Comparison of ENCODE assay signal across 12 cellular contexts in genomic region chr22:30445438-30445936, GRCh38. TPM values are rescaled to one million over a fixed set of nuclear protein-coding genes. Genes with fewer than 3 reads are reported as not detected.
DNase-seq lines count a peak whose midpoint lies in the region; ATAC-seq and TF ChIP-seq lines count a peak whose summit lies in the region.
"Had no signal": no experiment of that assay in that cellular context is flagged by ENCODE, and none has a peak within 500 bp of the region (broad histone marks: within the 10 kb centered on the region; RNA-seq: fewer than 3 reads in every experiment).

No MANE protein-coding gene starts in this region.

- H3K9me3 Mint-ChIP-seq in activated CD4-positive, alpha-beta T cell treated with anti-CD3 and anti-CD28 coated beads for 36 hours (ENCODE audit: low read depth): peaks cover 2% of the 10 kb centered on the region
- H3K9me3 Mint-ChIP-seq in activated CD4-positive, alpha-beta T cell treated with anti-CD3 and anti-CD28 coated beads, Interleukin-2, amount 10 ng/mL, durations not matched to agents 7 days and 5 days: peaks cover 6% of the 10 kb centered on the region
- H3K9me3 Mint-ChIP-seq in stimulated activated effector memory CD8-positive, alpha-beta T cell treated with anti-CD3 and anti-CD28 coated beads, Interleukin-12 subunit alpha, Interleukin-12 subunit beta, amount 100 ng/mL, for 72 hours: no peaks in the 10 kb centered on the region

- no peaks in the 10 kb centered on the region for H3K9me3 ChIP-seq in RWPE2 (ENCODE audit: severe bottlenecking)
- no peaks in the 10 kb centered on the region for H3K9me3 ChIP-seq in heart right ventricle
- no peaks in the 10 kb centered on the region for H3K9me3 ChIP-seq in tibial nerve
- H3K9me3 ChIP-seq: suprapubic skin had no signal

- H3K4me1 ChIP-seq in RWPE2 (ENCODE audit: insufficient read depth, poor library complexity, severe bottlenecking) (no peaks in the 10 kb centered on the region), heart right ventricle (peaks cover 0 to 10% (median 0%) of the 10 kb centered on the region in 9 donors), tibial nerve (peaks cover 0 to 9% (median 0%) of the 10 kb centered on the region in 4 donors)

- 45 to 55% methylated on average over 5 of the region's 5 CpGs for WGBS in heart right ventricle, 2 donors
- WGBS in tibial nerve, 2 donors: 48 to 52% methylated on average over 5 of the region's 5 CpGs

- peak; percentile 63 for TF ChIP-seq CTCF in RWPE2 (IDR thresholded peaks at IDR 0.05; ENCODE audit: poor library complexity, severe bottlenecking)
- TF ChIP-seq CTCF in fibroblast of mammary gland (conservative IDR thresholded peaks at IDR 0.05; ENCODE audit: control insufficient read depth, insufficient read depth, low read depth, low read length): no peak
- TF ChIP-seq CTCF in heart right ventricle (IDR thresholded peaks at IDR 0.05): peak in 2 of 9 donors; percentile 2 to 5
- no peak for TF ChIP-seq CTCF in tibial nerve (IDR thresholded peaks at IDR 0.05)

- H3K27me3 ChIP-seq in RWPE2 (ENCODE audit: insufficient read depth, poor library complexity, severe bottlenecking) (no peaks in the 10 kb centered on the region), heart right ventricle (peaks cover 0 to 59% (median 14%) of the 10 kb centered on the region in 7 donors), tibial nerve (no peaks in the 10 kb centered on the region)
- H3K27me3 ChIP-seq: suprapubic skin had no signal

- no peak for DNase-seq in activated CD4-positive, alpha-beta T cell treated with anti-CD3 and anti-CD28 coated beads for 36 hours
- DNase-seq in activated CD4-positive, alpha-beta T cell treated with anti-CD3 and anti-CD28 coated beads, Interleukin-2, amount 10 ng/mL, durations not matched to agents 7 days and 5 days: no peak
- DNase-seq in RWPE2 (ENCODE audit: low spot score): no peak
- peak; percentile 59 for DNase-seq in fibroblast of mammary gland (ENCODE audit: low read depth)
- no peak for DNase-seq in stimulated activated effector memory CD8-positive, alpha-beta T cell treated with anti-CD3 and anti-CD28 coated beads, Interleukin-12 subunit alpha, Interleukin-12 subunit beta, amount 100 ng/mL, for 72 hours (ENCODE audit: low spot score in 2 of 2)
- DNase-seq in heart right ventricle: no peak
- DNase-seq in stimulated activated CD4-positive, alpha-beta T cell treated with anti-CD3 and anti-CD28 coated beads, Interleukin-2, amount 100 ng/mL, for 24 hours: no peak
- DNase-seq in tibial nerve (ENCODE audit: low spot score in 2 of 2): no peak
- DNase-seq: 8988T had no signal

- H3K4me3 Mint-ChIP-seq in activated CD4-positive, alpha-beta T cell treated with anti-CD3 and anti-CD28 coated beads for 36 hours: no peak overlapping the region
- no peak overlapping the region for H3K4me3 Mint-ChIP-seq in activated CD4-positive, alpha-beta T cell treated with anti-CD3 and anti-CD28 coated beads, Interleukin-2, amount 10 ng/mL, durations not matched to agents 7 days and 5 days
- no peak overlapping the region for H3K4me3 Mint-ChIP-seq in stimulated activated effector memory CD8-positive, alpha-beta T cell treated with anti-CD3 and anti-CD28 coated beads, Interleukin-12 subunit alpha, Interleukin-12 subunit beta, amount 100 ng/mL, for 72 hours
- H3K4me3 Mint-ChIP-seq: activated CD4-positive, alpha-beta T cell treated with anti-CD3 and anti-CD28 coated beads, Interleukin-2, amount 10 ng/mL, durations not matched to agents 24 days and 14 days had no signal

- no peak for TF ChIP-seq EP300 in tibial nerve (IDR thresholded peaks at IDR 0.05)

- no peaks in the 10 kb centered on the region for H3K36me3 Mint-ChIP-seq in activated CD4-positive, alpha-beta T cell treated with anti-CD3 and anti-CD28 coated beads for 36 hours (ENCODE audit: low read depth)
- no peaks in the 10 kb centered on the region for H3K36me3 Mint-ChIP-seq in activated CD4-positive, alpha-beta T cell treated with anti-CD3 and anti-CD28 coated beads, Interleukin-2, amount 10 ng/mL, durations not matched to agents 7 days and 5 days (ENCODE audit: low read depth)
- peaks cover 10% of the 10 kb centered on the region for H3K36me3 Mint-ChIP-seq in stimulated activated effector memory CD8-positive, alpha-beta T cell treated with anti-CD3 and anti-CD28 coated beads, Interleukin-12 subunit alpha, Interleukin-12 subunit beta, amount 100 ng/mL, for 72 hours

- H3K4me1 Mint-ChIP-seq in activated CD4-positive, alpha-beta T cell treated with anti-CD3 and anti-CD28 coated beads for 36 hours: peaks cover 16% of the 10 kb centered on the region
- H3K4me1 Mint-ChIP-seq in activated CD4-positive, alpha-beta T cell treated with anti-CD3 and anti-CD28 coated beads, Interleukin-2, amount 10 ng/mL, durations not matched to agents 7 days and 5 days: peaks cover 26% of the 10 kb centered on the region
- peaks cover 29% of the 10 kb centered on the region for H3K4me1 Mint-ChIP-seq in stimulated activated effector memory CD8-positive, alpha-beta T cell treated with anti-CD3 and anti-CD28 coated beads, Interleukin-12 subunit alpha, Interleukin-12 subunit beta, amount 100 ng/mL, for 72 hours

- POLR2A ChIA-PET in activated CD4-positive, alpha-beta T cell treated with anti-CD3 and anti-CD28 coated beads for 36 hours (lab: Charles Lee): no interaction called here
- POLR2A ChIA-PET in activated CD4-positive, alpha-beta T cell treated with anti-CD3 and anti-CD28 coated beads, Interleukin-2, amount 10 ng/mL, durations not matched to agents 7 days and 5 days (lab: Charles Lee): no interaction called here

- CTCF ChIA-PET in activated CD4-positive, alpha-beta T cell treated with anti-CD3 and anti-CD28 coated beads for 36 hours (lab: Charles Lee): interaction anchor here (0.6 to 3.5 kb wide), 11 partner anchors 9 to 165 kb away, joined by 3 to 21 read pairs (median 5); partner anchors contain the start of genes CASTOR1 and MTFP1
- CTCF ChIA-PET in activated CD4-positive, alpha-beta T cell treated with anti-CD3 and anti-CD28 coated beads, Interleukin-2, amount 10 ng/mL, durations not matched to agents 7 days and 5 days (lab: Charles Lee): interaction anchor here (1.0 to 2.9 kb wide), 8 partner anchors 8 to 58 kb away, joined by 3 to 17 read pairs (median 4); partner anchors contain the start of gene RNF215

- H3K27ac ChIP-seq in RWPE2 (ENCODE audit: poor library complexity, severe bottlenecking) (no peak overlapping the region), heart right ventricle (no peak overlapping the region), tibial nerve (no peak overlapping the region)
- H3K27ac ChIP-seq: suprapubic skin had no signal

- H3K27me3 Mint-ChIP-seq in activated CD4-positive, alpha-beta T cell treated with anti-CD3 and anti-CD28 coated beads for 36 hours: peaks cover 14% of the 10 kb centered on the region
- H3K27me3 Mint-ChIP-seq in activated CD4-positive, alpha-beta T cell treated with anti-CD3 and anti-CD28 coated beads, Interleukin-2, amount 10 ng/mL, durations not matched to agents 7 days and 5 days: peaks cover 20% of the 10 kb centered on the region

- ATAC-seq in activated CD4-positive, alpha-beta T cell treated with anti-CD3 and anti-CD28 coated beads for 36 hours: peak; percentile 6
- ATAC-seq in RWPE2 (ENCODE audit: low read depth) (peak; percentile 35; the same call in 1 of the 3 replicates), heart right ventricle (no peak)
- peak; percentile 38 for ATAC-seq in stimulated activated effector memory CD8-positive, alpha-beta T cell treated with anti-CD3 and anti-CD28 coated beads, Interleukin-12 subunit alpha, Interleukin-12 subunit beta, amount 100 ng/mL, for 72 hours

- H3K4me3 ChIP-seq in RWPE2 (ENCODE audit: severe bottlenecking) (no peak overlapping the region), fibroblast of mammary gland (ENCODE audit: control insufficient read depth, low read depth, low read length) (no peak overlapping the region), heart right ventricle (no peak overlapping the region), tibial nerve (no peak overlapping the region)
- H3K4me3 ChIP-seq: suprapubic skin had no signal

- intact Hi-C loops in activated CD4-positive, alpha-beta T cell treated with anti-CD3 and anti-CD28 coated beads for 36 hours (cut with DNase I, micrococcal nuclease): loop anchor here (1.0 kb wide), 1 partner anchor 40 kb away; no protein-coding TSS in a partner anchor
- intact Hi-C loops in heart right ventricle (cut with DNase I): loop anchor here in 2 of 10 donors (5.0 kb wide), 1 partner anchor 42 kb away; no protein-coding TSS in a partner anchor

- H3K36me3 ChIP-seq in RWPE2 (ENCODE audit: low read depth) (no peaks in the 10 kb centered on the region), heart right ventricle (no peaks in the 10 kb centered on the region), tibial nerve (no peaks in the 10 kb centered on the region)
- H3K36me3 ChIP-seq: suprapubic skin had no signal

- no peak for TF ChIP-seq POLR2A in tibial nerve (IDR thresholded peaks at IDR 0.05)

- no peak overlapping the region for H3K27ac Mint-ChIP-seq in activated CD4-positive, alpha-beta T cell treated with anti-CD3 and anti-CD28 coated beads for 36 hours
- no peak overlapping the region for H3K27ac Mint-ChIP-seq in activated CD4-positive, alpha-beta T cell treated with anti-CD3 and anti-CD28 coated beads, Interleukin-2, amount 10 ng/mL, durations not matched to agents 7 days and 5 days
- H3K27ac Mint-ChIP-seq in stimulated activated effector memory CD8-positive, alpha-beta T cell treated with anti-CD3 and anti-CD28 coated beads, Interleukin-12 subunit alpha, Interleukin-12 subunit beta, amount 100 ng/mL, for 72 hours: no peak overlapping the region
- H3K27ac Mint-ChIP-seq: activated CD4-positive, alpha-beta T cell treated with anti-CD3 and anti-CD28 coated beads, Interleukin-2, amount 10 ng/mL, durations not matched to agents 24 days and 14 days had no signal

RNA-seq across cellular contexts. Expression of gene MTFP1, which starts 19.9 kb away (rescaled TPM):
- total RNA-seq in activated CD4-positive, alpha-beta T cell treated with anti-CD3 and anti-CD28 coated beads for 36 hours: 10 to 100 TPM; 47.0 to 54.6 TPM
- total RNA-seq in activated CD4-positive, alpha-beta T cell treated with anti-CD3 and anti-CD28 coated beads, Interleukin-2, amount 10 ng/mL, durations not matched to agents 7 days and 5 days: 10 to 100 TPM; 34.5 to 40.0 TPM
- total RNA-seq in heart right ventricle (10 to 100 TPM in 7 of 10 donors, 1 to 10 TPM in 3; 5.9 to 31.0 (median 13.2) TPM), tibial nerve (10 to 100 TPM in 2 of 4 donors, 1 to 10 TPM in 2; 2.2 to 12.7 (median 7.3) TPM)
- polyA plus RNA-seq in heart right ventricle: 100 to 1,000 TPM in 1 of 2 donors, 10 to 100 TPM in 1; 50.8 to 132 TPM

RNA-seq across cellular contexts. Expression of gene SEC14L3, which starts 26.3 kb away (rescaled TPM):
- not detected for total RNA-seq in activated CD4-positive, alpha-beta T cell treated with anti-CD3 and anti-CD28 coated beads for 36 hours
- not detected for total RNA-seq in activated CD4-positive, alpha-beta T cell treated with anti-CD3 and anti-CD28 coated beads, Interleukin-2, amount 10 ng/mL, durations not matched to agents 7 days and 5 days
- total RNA-seq in heart right ventricle: not detected
- not detected for polyA plus RNA-seq in heart right ventricle
- total RNA-seq in tibial nerve: not detected
- total RNA-seq: activated CD4-positive, alpha-beta T cell treated with anti-CD3 and anti-CD28 coated beads, Interleukin-2, amount 10 ng/mL, durations not matched to agents 24 days and 14 days; H4; suprapubic skin had no signal

RNA-seq across cellular contexts. Expression of gene SEC14L2, which starts 48.7 kb away (rescaled TPM):
- 10 to 100 TPM; 13.8 to 18.2 TPM for total RNA-seq in activated CD4-positive, alpha-beta T cell treated with anti-CD3 and anti-CD28 coated beads for 36 hours
- 10 to 100 TPM in 1 of 2 experiments, 1 to 10 TPM in 1; 7.6 to 10.5 TPM for total RNA-seq in activated CD4-positive, alpha-beta T cell treated with anti-CD3 and anti-CD28 coated beads, Interleukin-2, amount 10 ng/mL, durations not matched to agents 7 days and 5 days
- 1 to 10 TPM in 2 of 10 donors, under 1 TPM in 8; 0.21 to 3.7 (median 0.78) TPM for total RNA-seq in heart right ventricle
- polyA plus RNA-seq in heart right ventricle: 1 to 10 TPM in 1 of 2 donors, under 1 TPM in 1; 0.80 to 7.6 TPM
- 10 to 100 TPM; 10.0 to 29.1 (median 12.4) TPM for total RNA-seq in tibial nerve

RNA-seq across cellular contexts. Expression of gene RNF215, which starts 58.3 kb away (rescaled TPM):
- total RNA-seq in activated CD4-positive, alpha-beta T cell treated with anti-CD3 and anti-CD28 coated beads for 36 hours: 1 to 10 TPM; 4.3 to 7.4 TPM
- total RNA-seq in activated CD4-positive, alpha-beta T cell treated with anti-CD3 and anti-CD28 coated beads, Interleukin-2, amount 10 ng/mL, durations not matched to agents 7 days and 5 days: 1 to 10 TPM; 9.8 to 9.9 TPM
- 10 to 100 TPM in 1 of 10 donors, 1 to 10 TPM in 9; 3.4 to 10.5 (median 6.0) TPM for total RNA-seq in heart right ventricle
- 1 to 10 TPM; 4.9 to 7.2 TPM for polyA plus RNA-seq in heart right ventricle
- total RNA-seq in tibial nerve: 10 to 100 TPM; 19.9 to 42.4 (median 25.2) TPM

Comparison
In these comparisons a context has a peak if more than half of its experiments do, and no peak if none do; other contexts are left out.
1. ATAC-seq: peak in activated CD4-positive, alpha-beta T cell treated with anti-CD3 and anti-CD28 coated beads for 36 hours (single experiment), RWPE2 (single experiment) and stimulated activated effector memory CD8-positive, alpha-beta T cell treated with anti-CD3 and anti-CD28 coated beads, Interleukin-12 subunit alpha, Interleukin-12 subunit beta, amount 100 ng/mL, for 72 hours (single experiment); none in heart right ventricle (0 of 8).